In genomic region chr5:143124593-143124992, GRCh38 we compare ENCODE assay signal across 13 cellular contexts.
DNase-seq lines count a peak whose midpoint lies in the region; ATAC-seq, FAIRE-seq and TF ChIP-seq lines count a peak whose summit lies in the region.
"Had no signal": no experiment of that assay in that cellular context is flagged by ENCODE, and none has a peak within 500 bp of the region (broad histone marks: within the 10 kb centered on the region; RNA-seq: fewer than 3 reads in every experiment).

No MANE protein-coding gene starts in this region.

- H3K36me3 ChIP-seq in A673 (ENCODE audit: insufficient read depth, low read length, poor library complexity, severe bottlenecking): no peaks in the 10 kb centered on the region
- peaks cover 19% of the 10 kb centered on the region for H3K36me3 ChIP-seq in Karpas-422 (ENCODE audit: insufficient read depth, low read length)
- no peaks in the 10 kb centered on the region for H3K36me3 ChIP-seq in adrenal gland (replicated peaks in 1 of 2)

- no peaks in the 10 kb centered on the region for H3K27me3 ChIP-seq in A673 (replicated peaks; ENCODE audit: insufficient read depth, low read depth, low read length, poor library complexity)
- no peaks in the 10 kb centered on the region for H3K27me3 ChIP-seq in Karpas-422 (ENCODE audit: low read length)
- H3K27me3 ChIP-seq in adrenal gland: no peaks in the 10 kb centered on the region

- H3K4me1 Mint-ChIP-seq in activated T-helper 1 cell treated with anti-CD3 and anti-CD28 coated beads, Interleukin-12 subunit alpha, Interleukin-12 subunit beta, Interleukin-2, Interleukin-4 antibody, amounts not matched to agents 30 ng/mL and 10 ng/mL and 1 ng/mL, durations not matched to agents 14 hours and 24 hours and 36 hours (ENCODE audit: low read depth): peaks cover 55% of the 10 kb centered on the region

- no TSS peak for BruUV-seq in A673 (replicated peaks; lab: Mats Ljungman, UMichigan)

- H3K27ac ChIP-seq in A673 (ENCODE audit: low read depth, low read length, poor library complexity, severe bottlenecking) (no peak overlapping the region), Karpas-422 (ENCODE audit: low read length) (peak overlapping the region; percentile 98), adrenal gland (no peak overlapping the region)

- H3K9ac ChIP-seq in Karpas-422 (ENCODE audit: low read length): peak overlapping the region; percentile 69

- no peaks in the 10 kb centered on the region for H3K9me3 ChIP-seq in A673 (ENCODE audit: low read depth, low read length, poor library complexity, severe bottlenecking)
- H3K9me3 ChIP-seq in Karpas-422 (ENCODE audit: low read length): no peaks in the 10 kb centered on the region
- H3K9me3 ChIP-seq in adrenal gland (replicated peaks in 1 of 3): no peaks in the 10 kb centered on the region

- ATAC-seq in HG03095 (IDR thresholded peaks at IDR 0.05; ENCODE audit: unreplicated experiment): no peak

- H3K9me3 Mint-ChIP-seq in activated T-helper 1 cell treated with anti-CD3 and anti-CD28 coated beads, Interleukin-12 subunit alpha, Interleukin-12 subunit beta, Interleukin-2, Interleukin-4 antibody, amounts not matched to agents 30 ng/mL and 10 ng/mL and 1 ng/mL, durations not matched to agents 14 hours and 24 hours and 36 hours: no peaks in the 10 kb centered on the region

- FAIRE-seq in GM12892 (lab: Jason Lieb, UNC): peak; percentile 81
- FAIRE-seq: endometrium, keratinocyte had no signal

- peaks cover 1% of the 10 kb centered on the region for H3K27me3 Mint-ChIP-seq in activated T-helper 1 cell treated with anti-CD3 and anti-CD28 coated beads, Interleukin-12 subunit alpha, Interleukin-12 subunit beta, Interleukin-2, Interleukin-4 antibody, amounts not matched to agents 30 ng/mL and 10 ng/mL and 1 ng/mL, durations not matched to agents 14 hours and 24 hours and 36 hours (ENCODE audit: insufficient read depth)

- peak overlapping the region; percentile 68 for H3K4me2 ChIP-seq in Karpas-422 (ENCODE audit: low read depth, low read length, poor library complexity, severe bottlenecking)

- H3K4me3 Mint-ChIP-seq in activated T-helper 1 cell treated with anti-CD3 and anti-CD28 coated beads, Interleukin-12 subunit alpha, Interleukin-12 subunit beta, Interleukin-2, Interleukin-4 antibody, amounts not matched to agents 30 ng/mL and 10 ng/mL and 1 ng/mL, durations not matched to agents 14 hours and 24 hours and 36 hours: no peak overlapping the region

- H3K4me1 ChIP-seq in A673 (ENCODE audit: insufficient read depth, low read length, poor library complexity, severe bottlenecking) (peaks cover 31% of the 10 kb centered on the region), Karpas-422 (ENCODE audit: low read length) (peaks cover 100% of the 10 kb centered on the region), adrenal gland (replicated peaks in 1 of 2) (peaks cover 15 to 20% of the 10 kb centered on the region in 2 donors)

- CTCF ChIA-PET in A673 (lab: Charles Lee): no interaction called here

- H3K9me2 ChIP-seq in Karpas-422 (replicated peaks; ENCODE audit: insufficient read depth, low read length): no peaks in the 10 kb centered on the region

- intact Hi-C loops in A673 (cut with micrococcal nuclease; ENCODE audit: unreplicated experiment) (no loop called here), adrenal gland (cut with DNase I) (no loop called here)
- intact Hi-C loops in activated T-helper 1 cell treated with anti-CD3 and anti-CD28 coated beads, Interleukin-12 subunit alpha, Interleukin-12 subunit beta, Interleukin-2, Interleukin-4 antibody, amounts not matched to agents 30 ng/mL and 10 ng/mL and 1 ng/mL, durations not matched to agents 14 hours and 24 hours and 36 hours (cut with micrococcal nuclease): loop anchor here (1.0 to 5.0 kb wide), 2 partner anchors 59 to 278 kb away; partner anchors contain the start of gene NR3C1

- TF ChIP-seq POLR2A in GM12892 (IDR thresholded peaks at IDR 0.05; ENCODE audit: low read depth, low read length): no peak
- TF ChIP-seq POLR2A in adrenal gland (IDR thresholded peaks at IDR 0.05): no peak

- no peak overlapping the region for H2AFZ ChIP-seq in Karpas-422 (ENCODE audit: low read length)

- no peaks in the 10 kb centered on the region for H4K20me1 ChIP-seq in Karpas-422 (ENCODE audit: insufficient read depth, low read depth, low read length)

- H3K79me2 ChIP-seq in Karpas-422 (ENCODE audit: low read length): peaks cover 67% of the 10 kb centered on the region

- TF ChIP-seq CTCF in A673 (conservative IDR thresholded peaks at IDR 0.05; ENCODE audit: low read depth, low read length) (no peak), adrenal gland (IDR thresholded peaks at IDR 0.05) (no peak)

- DNase-seq in A673 (ENCODE audit: low spot score) (peak; percentile 11), GM12892 (ENCODE audit: insufficient read length) (no peak), Karpas-422 (peak; percentile 95), adrenal gland (no peak), NCI-H1092 treated with DMSO at 0.1 percent for 48 hours (lab: John Stamatoyannopoulos, UW) (no peak)
- no peak for DNase-seq in activated T-helper 1 cell treated with anti-CD3 and anti-CD28 coated beads, Interleukin-12 subunit alpha, Interleukin-12 subunit beta, Interleukin-2, Interleukin-4 antibody, amounts not matched to agents 30 ng/mL and 10 ng/mL and 1 ng/mL, durations not matched to agents 14 hours and 24 hours and 36 hours (ENCODE audit: low spot score)
- no peak for DNase-seq in central memory CD4-positive, alpha-beta T cell
- DNase-seq: activated gamma-delta T cell treated with Interleukin-2 at 50 U/mL for 16 hours, KG1, NCI-H2107 had no signal

- 83 to 95% (median 86%) methylated on average over 3 of the region's 3 CpGs for WGBS in adrenal gland, 4 donors

- H3K36me3 Mint-ChIP-seq in activated T-helper 1 cell treated with anti-CD3 and anti-CD28 coated beads, Interleukin-12 subunit alpha, Interleukin-12 subunit beta, Interleukin-2, Interleukin-4 antibody, amounts not matched to agents 30 ng/mL and 10 ng/mL and 1 ng/mL, durations not matched to agents 14 hours and 24 hours and 36 hours (ENCODE audit: low read depth): peaks cover 27% of the 10 kb centered on the region

- peak overlapping the region; percentile 32 for H3K27ac Mint-ChIP-seq in activated T-helper 1 cell treated with anti-CD3 and anti-CD28 coated beads, Interleukin-12 subunit alpha, Interleukin-12 subunit beta, Interleukin-2, Interleukin-4 antibody, amounts not matched to agents 30 ng/mL and 10 ng/mL and 1 ng/mL, durations not matched to agents 14 hours and 24 hours and 36 hours

- POLR2A ChIA-PET in A673 (lab: Charles Lee; ENCODE audit: low non-redundant PET): no interaction called here

- H3K4me3 ChIP-seq in A673 (ENCODE audit: low read depth, low read length, poor library complexity, severe bottlenecking) (no peak overlapping the region), Karpas-422 (ENCODE audit: low read length) (peak overlapping the region; percentile 44), adrenal gland (no peak overlapping the region)

Comparison
In these comparisons a context has a peak if more than half of its experiments do, and no peak if none do; other contexts are left out.
1. DNase-seq: peak in A673 (single experiment) and Karpas-422 (single experiment); none in GM12892 (single experiment), activated T-helper 1 cell treated with anti-CD3 and anti-CD28 coated beads, Interleukin-12 subunit alpha, Interleukin-12 subunit beta, Interleukin-2, Interleukin-4 antibody, amounts not matched to agents 30 ng/mL and 10 ng/mL and 1 ng/mL, durations not matched to agents 14 hours and 24 hours and 36 hours (single experiment), adrenal gland (0 of 7), central memory CD4-positive, alpha-beta T cell (single experiment) and NCI-H1092 treated with DMSO at 0.1 percent for 48 hours (single experiment).